Comparison of ENCODE assay signal across 1 cellular context in genomic region chr21:43814215-43815106, GRCh38.
A peak's percentile ranks its signal among the peaks of the same experiment; 100 is the strongest.
TF ChIP-seq lines count a peak whose summit lies in the region.

No MANE protein-coding gene starts in this region.

TF ChIP-seq in HepG2, 621 proteins besides CTCF, POLR2A, EP300 and RAD21:
- TF ChIP-seq UBTF (CRISPR knock-in tag; IDR thresholded peaks at IDR 0.05) (0 out of 2 replicates have a peak, but pooled peaks have one; percentile 27), ZNF256 (CRISPR knock-in tag; conservative IDR thresholded peaks at IDR 0.05) (no peak), HOXA5 (CRISPR knock-in tag; IDR thresholded peaks at IDR 0.05) (no peak), ZNF572 (CRISPR knock-in tag; IDR thresholded peaks at IDR 0.05) (0 out of 2 replicates have a peak, but pooled peaks have one; percentile 41), LCORL (IDR thresholded peaks at IDR 0.05) (no peak), LCORL (CRISPR knock-in tag; IDR thresholded peaks at IDR 0.05) (0 out of 2 replicates have a peak, but pooled peaks have one; percentile 26), NRL (CRISPR knock-in tag; IDR thresholded peaks at IDR 0.05; ENCODE audit: borderline replicate concordance) (0 out of 2 replicates have a peak, but pooled peaks have one; percentile 40)
TF ChIP-seq in HepG2: peak in this region for 4.
